Comparison of ENCODE assay signal across 1 cellular context in genomic region chr2:70088508-70089219, GRCh38.
TF ChIP-seq lines count a peak whose summit lies in the region.

No MANE protein-coding gene starts in this region.

TF ChIP-seq in HepG2, 621 proteins besides CTCF, POLR2A, EP300 and RAD21 (continued from another document and continues in another):
- TF ChIP-seq, protein P1, sequence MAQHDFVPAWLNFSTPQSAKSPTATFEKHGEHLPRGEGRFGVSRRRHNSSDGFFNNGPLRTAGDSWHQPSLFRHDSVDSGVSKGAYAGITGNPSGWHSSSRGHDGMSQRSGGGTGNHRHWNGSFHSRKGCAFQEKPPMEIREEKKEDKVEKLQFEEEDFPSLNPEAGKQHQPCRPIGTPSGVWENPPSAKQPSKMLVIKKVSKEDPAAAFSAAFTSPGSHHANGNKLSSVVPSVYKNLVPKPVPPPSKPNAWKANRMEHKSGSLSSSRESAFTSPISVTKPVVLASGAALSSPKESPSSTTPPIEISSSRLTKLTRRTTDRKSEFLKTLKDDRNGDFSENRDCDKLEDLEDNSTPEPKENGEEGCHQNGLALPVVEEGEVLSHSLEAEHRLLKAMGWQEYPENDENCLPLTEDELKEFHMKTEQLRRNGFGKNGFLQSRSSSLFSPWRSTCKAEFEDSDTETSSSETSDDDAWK (CRISPR knock-in tag; IDR thresholded peaks at IDR 0.05): no peak
- TF ChIP-seq THYN1 (CRISPR knock-in tag; IDR thresholded peaks at IDR 0.05; ENCODE audit: borderline replicate concordance, low read depth) (no peak), EEA1 (CRISPR knock-in tag; IDR thresholded peaks at IDR 0.05; ENCODE audit: borderline replicate concordance) (no peak), MEIS2 (CRISPR knock-in tag; IDR thresholded peaks at IDR 0.05) (no peak), CREM (IDR thresholded peaks at IDR 0.05) (no peak), CREM (CRISPR knock-in tag; IDR thresholded peaks at IDR 0.05) (no peak), ZNF883 (CRISPR knock-in tag; IDR thresholded peaks at IDR 0.05; ENCODE audit: not compliant biosample characterization) (peak; percentile 48), KLF13 (CRISPR knock-in tag; IDR thresholded peaks at IDR 0.05) (no peak), NR2F2 (IDR thresholded peaks at IDR 0.05; ENCODE audit: borderline replicate concordance, low read depth) (no peak), ZSCAN25 (CRISPR knock-in tag; IDR thresholded peaks at IDR 0.05) (peak; percentile 13; the same call in 1 of the 2 replicates), PAWR (CRISPR knock-in tag; IDR thresholded peaks at IDR 0.05; ENCODE audit: borderline replicate concordance) (no peak), TMF1 (CRISPR knock-in tag; IDR thresholded peaks at IDR 0.05; ENCODE audit: low read depth) (no peak), POLR2G (IDR thresholded peaks at IDR 0.05; ENCODE audit: low read depth, low read length) (no peak), SRY (CRISPR knock-in tag; IDR thresholded peaks at IDR 0.05) (no peak; the same call in 1 of the 2 replicates), ZNF501 (CRISPR knock-in tag; IDR thresholded peaks at IDR 0.05) (no peak), ZNF260 (CRISPR knock-in tag; IDR thresholded peaks at IDR 0.05; ENCODE audit: borderline replicate concordance, low read depth) (no peak), NFYB (CRISPR knock-in tag; IDR thresholded peaks at IDR 0.05) (no peak), KDM5A (IDR thresholded peaks at IDR 0.05; ENCODE audit: borderline replicate concordance, low read length) (no peak; the same call in 1 of the 2 replicates), GLI4 (CRISPR knock-in tag; IDR thresholded peaks at IDR 0.05; ENCODE audit: borderline replicate concordance) (no peak), PHF20 (CRISPR knock-in tag; IDR thresholded peaks at IDR 0.05) (no peak), ARID2 (CRISPR knock-in tag; IDR thresholded peaks at IDR 0.05; ENCODE audit: borderline replicate concordance) (no peak), CSRNP1 (CRISPR knock-in tag; IDR thresholded peaks at IDR 0.05) (0 out of 2 replicates have a peak, but pooled peaks have one; percentile 2), SMC3 (IDR thresholded peaks at IDR 0.05; ENCODE audit: low read length) (no peak), CREB1 (IDR thresholded peaks at IDR 0.05) (no peak), CREB1 (CRISPR knock-in tag; IDR thresholded peaks at IDR 0.05) (no peak), SIX1 (CRISPR knock-in tag; IDR thresholded peaks at IDR 0.05; ENCODE audit: borderline replicate concordance) (peak; percentile 13; the same call in 1 of the 2 replicates), MXD4 (CRISPR knock-in tag; IDR thresholded peaks at IDR 0.05) (no peak), FUBP1 (CRISPR knock-in tag; IDR thresholded peaks at IDR 0.05; ENCODE audit: borderline replicate concordance) (0 out of 2 replicates have a peak, but pooled peaks have one; percentile 13), ZKSCAN8 (CRISPR knock-in tag; IDR thresholded peaks at IDR 0.05; ENCODE audit: borderline replicate concordance) (0 out of 2 replicates have a peak, but pooled peaks have one; percentile 0), THAP9 (CRISPR knock-in tag; IDR thresholded peaks at IDR 0.05; ENCODE audit: borderline replicate concordance) (no peak), MAF1 (CRISPR knock-in tag; IDR thresholded peaks at IDR 0.05; ENCODE audit: borderline replicate concordance) (0 out of 2 replicates have a peak, but pooled peaks have one; percentile 1), ZNF12 (CRISPR knock-in tag; IDR thresholded peaks at IDR 0.05) (no peak), SP140L (CRISPR knock-in tag; IDR thresholded peaks at IDR 0.05; ENCODE audit: borderline replicate concordance) (no peak; the same call in 1 of the 2 replicates), ZNF841 (CRISPR knock-in tag; IDR thresholded peaks at IDR 0.05; ENCODE audit: borderline replicate concordance) (no peak), ZC3H13 (CRISPR knock-in tag; IDR thresholded peaks at IDR 0.05) (peak; percentile 94), ZNF747 (CRISPR knock-in tag; IDR thresholded peaks at IDR 0.05; ENCODE audit: borderline replicate concordance) (peak; percentile 2; the same call in 1 of the 2 replicates), ZNF441 (CRISPR knock-in tag; IDR thresholded peaks at IDR 0.05; ENCODE audit: borderline replicate concordance) (no peak), ZNF205 (CRISPR knock-in tag; IDR thresholded peaks at IDR 0.05) (no peak)
- TF ChIP-seq, protein P2, sequence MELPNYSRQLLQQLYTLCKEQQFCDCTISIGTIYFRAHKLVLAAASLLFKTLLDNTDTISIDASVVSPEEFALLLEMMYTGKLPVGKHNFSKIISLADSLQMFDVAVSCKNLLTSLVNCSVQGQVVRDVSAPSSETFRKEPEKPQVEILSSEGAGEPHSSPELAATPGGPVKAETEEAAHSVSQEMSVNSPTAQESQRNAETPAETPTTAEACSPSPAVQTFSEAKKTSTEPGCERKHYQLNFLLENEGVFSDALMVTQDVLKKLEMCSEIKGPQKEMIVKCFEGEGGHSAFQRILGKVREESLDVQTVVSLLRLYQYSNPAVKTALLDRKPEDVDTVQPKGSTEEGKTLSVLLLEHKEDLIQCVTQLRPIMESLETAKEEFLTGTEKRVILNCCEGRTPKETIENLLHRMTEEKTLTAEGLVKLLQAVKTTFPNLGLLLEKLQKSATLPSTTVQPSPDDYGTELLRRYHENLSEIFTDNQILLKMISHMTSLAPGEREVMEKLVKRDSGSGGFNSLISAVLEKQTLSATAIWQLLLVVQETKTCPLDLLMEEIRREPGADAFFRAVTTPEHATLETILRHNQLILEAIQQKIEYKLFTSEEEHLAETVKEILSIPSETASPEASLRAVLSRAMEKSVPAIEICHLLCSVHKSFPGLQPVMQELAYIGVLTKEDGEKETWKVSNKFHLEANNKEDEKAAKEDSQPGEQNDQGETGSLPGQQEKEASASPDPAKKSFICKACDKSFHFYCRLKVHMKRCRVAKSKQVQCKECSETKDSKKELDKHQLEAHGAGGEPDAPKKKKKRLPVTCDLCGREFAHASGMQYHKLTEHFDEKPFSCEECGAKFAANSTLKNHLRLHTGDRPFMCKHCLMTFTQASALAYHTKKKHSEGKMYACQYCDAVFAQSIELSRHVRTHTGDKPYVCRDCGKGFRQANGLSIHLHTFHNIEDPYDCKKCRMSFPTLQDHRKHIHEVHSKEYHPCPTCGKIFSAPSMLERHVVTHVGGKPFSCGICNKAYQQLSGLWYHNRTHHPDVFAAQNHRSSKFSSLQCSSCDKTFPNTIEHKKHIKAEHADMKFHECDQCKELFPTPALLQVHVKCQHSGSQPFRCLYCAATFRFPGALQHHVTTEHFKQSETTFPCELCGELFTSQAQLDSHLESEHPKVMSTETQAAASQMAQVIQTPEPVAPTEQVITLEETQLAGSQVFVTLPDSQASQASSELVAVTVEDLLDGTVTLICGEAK (IDR thresholded peaks at IDR 0.05): 0 out of 2 replicates have a peak, but pooled peaks have one; percentile 15
- TF ChIP-seq, protein P2 (CRISPR knock-in tag; IDR thresholded peaks at IDR 0.05): no peak
- TF ChIP-seq, protein P3, sequence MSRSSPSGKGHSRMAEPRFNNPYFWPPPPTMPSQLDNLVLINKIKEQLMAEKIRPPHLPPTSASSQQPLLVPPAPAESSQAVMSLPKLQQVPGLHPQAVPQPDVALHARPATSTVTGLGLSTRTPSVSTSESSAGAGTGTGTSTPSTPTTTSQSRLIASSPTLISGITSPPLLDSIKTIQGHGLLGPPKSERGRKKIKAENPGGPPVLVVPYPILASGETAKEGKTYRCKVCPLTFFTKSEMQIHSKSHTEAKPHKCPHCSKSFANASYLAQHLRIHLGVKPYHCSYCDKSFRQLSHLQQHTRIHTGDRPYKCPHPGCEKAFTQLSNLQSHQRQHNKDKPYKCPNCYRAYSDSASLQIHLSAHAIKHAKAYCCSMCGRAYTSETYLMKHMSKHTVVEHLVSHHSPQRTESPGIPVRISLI (CRISPR knock-in tag; IDR thresholded peaks at IDR 0.05; ENCODE audit: borderline replicate concordance): no peak
- TF ChIP-seq, protein P4, sequence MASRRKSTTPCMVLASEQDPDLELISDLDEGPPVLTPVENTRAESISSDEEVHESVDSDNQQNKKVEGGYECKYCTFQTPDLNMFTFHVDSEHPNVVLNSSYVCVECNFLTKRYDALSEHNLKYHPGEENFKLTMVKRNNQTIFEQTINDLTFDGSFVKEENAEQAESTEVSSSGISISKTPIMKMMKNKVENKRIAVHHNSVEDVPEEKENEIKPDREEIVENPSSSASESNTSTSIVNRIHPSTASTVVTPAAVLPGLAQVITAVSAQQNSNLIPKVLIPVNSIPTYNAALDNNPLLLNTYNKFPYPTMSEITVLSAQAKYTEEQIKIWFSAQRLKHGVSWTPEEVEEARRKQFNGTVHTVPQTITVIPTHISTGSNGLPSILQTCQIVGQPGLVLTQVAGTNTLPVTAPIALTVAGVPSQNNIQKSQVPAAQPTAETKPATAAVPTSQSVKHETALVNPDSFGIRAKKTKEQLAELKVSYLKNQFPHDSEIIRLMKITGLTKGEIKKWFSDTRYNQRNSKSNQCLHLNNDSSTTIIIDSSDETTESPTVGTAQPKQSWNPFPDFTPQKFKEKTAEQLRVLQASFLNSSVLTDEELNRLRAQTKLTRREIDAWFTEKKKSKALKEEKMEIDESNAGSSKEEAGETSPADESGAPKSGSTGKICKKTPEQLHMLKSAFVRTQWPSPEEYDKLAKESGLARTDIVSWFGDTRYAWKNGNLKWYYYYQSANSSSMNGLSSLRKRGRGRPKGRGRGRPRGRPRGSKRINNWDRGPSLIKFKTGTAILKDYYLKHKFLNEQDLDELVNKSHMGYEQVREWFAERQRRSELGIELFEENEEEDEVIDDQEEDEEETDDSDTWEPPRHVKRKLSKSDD (CRISPR knock-in tag; IDR thresholded peaks at IDR 0.05; ENCODE audit: low read depth): no peak
